In genomic region chr6:155030148-155030720, GRCh38 we compare ENCODE assay signal across 22 cellular contexts.
"Had no signal": no experiment of that assay in that cellular context is flagged by ENCODE, and none has a peak within 500 bp of the region (broad histone marks: within the 10 kb centered on the region; RNA-seq: fewer than 3 reads in every experiment).

No MANE protein-coding gene starts in this region.

- H3K36me3 Mint-ChIP-seq: immature natural killer cell; memory B cell; stimulated activated effector memory CD8-positive, alpha-beta T cell treated with anti-CD3 and anti-CD28 coated beads, Interleukin-12 subunit alpha, Interleukin-12 subunit beta, amount 100 ng/mL, for 72 hours had no signal

- H3K4me3 Mint-ChIP-seq: activated CD4-positive, alpha-beta T cell treated with anti-CD3 and anti-CD28 coated beads, Interleukin-2, amount 10 ng/mL, durations not matched to agents 7 days and 5 days; activated CD8-positive, alpha-beta T cell treated with anti-CD3 and anti-CD28 coated beads, Interleukin-2, amount 10 ng/mL, durations not matched to agents 7 days and 5 days; activated naive CD4-positive, alpha-beta T cell treated with anti-CD3 and anti-CD28 coated beads for 36 hours; activated T-cell treated with anti-CD3 and anti-CD28 coated beads, Interleukin-2, amount 50 U/mL, for 24 hours; immature natural killer cell; memory B cell; naive thymus-derived CD4-positive, alpha-beta T cell; neural progenitor cell; stimulated activated effector memory CD8-positive, alpha-beta T cell treated with anti-CD3 and anti-CD28 coated beads, Interleukin-12 subunit alpha, Interleukin-12 subunit beta, amount 100 ng/mL, for 72 hours; T-helper 2 cell treated with Interferon-gamma antibody and Interleukin-4, amounts not matched to agents 5 μg/mL and 100 μg/mL, for 36 hours had no signal

- H3K27ac ChIP-seq: gastroesophageal sphincter, heart right ventricle, neural progenitor cell, ovary, right lobe of liver, thoracic aorta, upper lobe of left lung had no signal

- H3K4me1 ChIP-seq: neural progenitor cell, right lobe of liver, upper lobe of left lung had no signal

- H3K4me2 ChIP-seq: neural progenitor cell, smooth muscle cell had no signal

- ATAC-seq: activated CD8-positive, alpha-beta T cell treated with anti-CD3 and anti-CD28 coated beads, Interleukin-2, amount 10 ng/mL, durations not matched to agents 7 days and 5 days; gastroesophageal sphincter; left ventricle myocardium superior; naive thymus-derived CD4-positive, alpha-beta T cell; right lobe of liver; stimulated activated effector memory CD8-positive, alpha-beta T cell treated with anti-CD3 and anti-CD28 coated beads, Interleukin-12 subunit alpha, Interleukin-12 subunit beta, amount 100 ng/mL, for 72 hours had no signal

- H3K36me3 ChIP-seq: gastroesophageal sphincter, heart right ventricle, neural progenitor cell, ovary, right lobe of liver, thoracic aorta, upper lobe of left lung had no signal

- H3K27ac Mint-ChIP-seq: activated CD4-positive, alpha-beta T cell treated with anti-CD3 and anti-CD28 coated beads, Interleukin-2, amount 10 ng/mL, durations not matched to agents 7 days and 5 days; activated CD8-positive, alpha-beta T cell treated with anti-CD3 and anti-CD28 coated beads, Interleukin-2, amount 10 ng/mL, durations not matched to agents 7 days and 5 days; activated naive CD4-positive, alpha-beta T cell treated with anti-CD3 and anti-CD28 coated beads for 36 hours; activated T-cell treated with anti-CD3 and anti-CD28 coated beads, Interleukin-2, amount 50 U/mL, for 24 hours; immature natural killer cell; memory B cell; naive thymus-derived CD4-positive, alpha-beta T cell; neural progenitor cell; stimulated activated effector memory CD8-positive, alpha-beta T cell treated with anti-CD3 and anti-CD28 coated beads, Interleukin-12 subunit alpha, Interleukin-12 subunit beta, amount 100 ng/mL, for 72 hours; T-helper 2 cell treated with Interferon-gamma antibody and Interleukin-4, amounts not matched to agents 5 μg/mL and 100 μg/mL, for 36 hours had no signal

- H3K9me3 Mint-ChIP-seq: activated CD4-positive, alpha-beta T cell treated with anti-CD3 and anti-CD28 coated beads, Interleukin-2, amount 10 ng/mL, durations not matched to agents 7 days and 5 days; activated naive CD4-positive, alpha-beta T cell treated with anti-CD3 and anti-CD28 coated beads for 36 hours; activated T-cell treated with anti-CD3 and anti-CD28 coated beads, Interleukin-2, amount 50 U/mL, for 24 hours; immature natural killer cell; memory B cell; stimulated activated effector memory CD8-positive, alpha-beta T cell treated with anti-CD3 and anti-CD28 coated beads, Interleukin-12 subunit alpha, Interleukin-12 subunit beta, amount 100 ng/mL, for 72 hours; T-helper 2 cell treated with Interferon-gamma antibody and Interleukin-4, amounts not matched to agents 5 μg/mL and 100 μg/mL, for 36 hours had no signal

- H3K27me3 ChIP-seq: gastroesophageal sphincter, heart right ventricle, neural progenitor cell, ovary, right lobe of liver, upper lobe of left lung had no signal

- H3K9me3 ChIP-seq: gastroesophageal sphincter, heart right ventricle, ovary, right lobe of liver, thoracic aorta, upper lobe of left lung had no signal

- H3K9ac ChIP-seq: neural progenitor cell had no signal

- H2AFZ ChIP-seq: neural progenitor cell had no signal

- DNase-seq: activated CD4-positive, alpha-beta T cell treated with anti-CD3 and anti-CD28 coated beads, Interleukin-2, amount 10 ng/mL, durations not matched to agents 7 days and 5 days; activated CD4-positive, CD25-positive, alpha-beta regulatory T cell; activated CD8-positive, alpha-beta T cell treated with anti-CD3 and anti-CD28 coated beads, Interleukin-2, amount 10 ng/mL, durations not matched to agents 7 days and 5 days; activated naive CD4-positive, alpha-beta T cell treated with anti-CD3 and anti-CD28 coated beads for 36 hours; activated T-cell treated with anti-CD3 and anti-CD28 coated beads, Interleukin-2, amount 50 U/mL, for 24 hours; anterior cingulate cortex; effector memory CD4-positive, alpha-beta T cell; heart right ventricle; immature natural killer cell; left ventricle myocardium superior; naive thymus-derived CD4-positive, alpha-beta T cell; ovary; right lobe of liver; stimulated activated CD4-positive, alpha-beta T cell treated with anti-CD3 and anti-CD28 coated beads, Interleukin-4, amount 100 ng/mL, for 24 hours; upper lobe of left lung had no signal

- H3K27me3 Mint-ChIP-seq: activated CD4-positive, alpha-beta T cell treated with anti-CD3 and anti-CD28 coated beads, Interleukin-2, amount 10 ng/mL, durations not matched to agents 7 days and 5 days had no signal

- H3K4me1 Mint-ChIP-seq: activated CD4-positive, alpha-beta T cell treated with anti-CD3 and anti-CD28 coated beads, Interleukin-2, amount 10 ng/mL, durations not matched to agents 7 days and 5 days; immature natural killer cell; memory B cell; naive thymus-derived CD4-positive, alpha-beta T cell; stimulated activated effector memory CD8-positive, alpha-beta T cell treated with anti-CD3 and anti-CD28 coated beads, Interleukin-12 subunit alpha, Interleukin-12 subunit beta, amount 100 ng/mL, for 72 hours had no signal

- H3K4me3 ChIP-seq: gastroesophageal sphincter, heart right ventricle, neural progenitor cell, ovary, right lobe of liver, smooth muscle cell, thoracic aorta, upper lobe of left lung had no signal
